19 cellular contexts compared by ENCODE assay signal in the genomic region with DNA sequence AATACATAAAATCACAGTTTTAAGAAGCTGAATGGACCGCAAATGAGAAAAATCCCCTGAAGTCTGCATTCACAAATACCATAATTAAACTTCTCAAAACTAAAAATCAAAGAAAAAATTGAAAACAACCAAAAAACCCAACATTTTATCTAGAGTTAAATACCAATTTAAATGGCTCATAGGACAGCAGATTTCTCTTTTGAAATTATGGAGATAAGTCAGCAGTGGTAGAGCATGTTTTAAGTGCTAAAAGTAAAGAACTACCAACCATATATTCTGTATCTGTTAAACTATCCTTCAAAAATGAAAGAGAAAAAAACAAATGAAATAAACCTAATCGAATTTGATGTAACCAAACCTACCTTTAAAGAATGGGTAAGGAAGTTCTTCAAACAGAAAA.
"Had no signal": no experiment of that assay in that cellular context is flagged by ENCODE, and none has a peak within 500 bp of the region (broad histone marks: within the 10 kb centered on the region; RNA-seq: fewer than 3 reads in every experiment).

No MANE protein-coding gene starts in this region.

- ATAC-seq: esophagus mucosa; gastrocnemius medialis; left ventricle myocardium superior; lower lobe of right lung; naive thymus-derived CD8-positive, alpha-beta T cell; stimulated activated effector memory CD8-positive, alpha-beta T cell treated with anti-CD3 and anti-CD28 coated beads, Interleukin-12 subunit alpha, Interleukin-12 subunit beta, amount 100 ng/mL, for 72 hours had no signal

- DNase-seq: effector CD8-positive, alpha-beta T cell; endodermal cell; foreskin fibroblast; gastrocnemius medialis; head of caudate nucleus; left ventricle myocardium superior; lower lobe of right lung; naive thymus-derived CD8-positive, alpha-beta T cell; nephron progenitor cell; nucleus accumbens; sigmoid colon; stimulated activated CD4-positive, alpha-beta T cell treated with anti-CD3 and anti-CD28 coated beads, Interleukin-2, amount 100 ng/mL, for 24 hours; stimulated activated CD4-positive, alpha-beta T cell treated with anti-CD3 and anti-CD28 coated beads, Interleukin-4, amount 100 ng/mL, for 24 hours; stimulated activated naive CD4-positive, alpha-beta T cell treated with Interleukin-2 at 50 U/mL for 16 hours; substantia nigra; testis; tibial artery had no signal
